In genomic region chr2:73981081-73981968, GRCh38 we compare ENCODE assay signal across 8 cellular contexts. TPM values are rescaled to one million over a fixed set of nuclear protein-coding genes. Genes with fewer than 3 reads are reported as not detected.
A peak's percentile ranks its signal among the peaks of the same experiment; 100 is the strongest.
DNase-seq lines count a peak whose midpoint lies in the region; ATAC-seq and FAIRE-seq lines count a peak whose summit lies in the region.

No MANE protein-coding gene starts in this region.

- no peaks in the 10 kb centered on the region for H3K36me3 ChIP-seq in CD8-positive, alpha-beta memory T cell (ENCODE audit: insufficient read depth, low read length)
- no peaks in the 10 kb centered on the region for H3K36me3 ChIP-seq in adipocyte (ENCODE audit: control insufficient read depth, insufficient read depth, low read length, severe bottlenecking)

- H3K27me3 ChIP-seq in CD8-positive, alpha-beta memory T cell (ENCODE audit: insufficient read depth, low read length, poor library complexity, severe bottlenecking): no peaks in the 10 kb centered on the region
- H3K27me3 ChIP-seq in adipocyte (replicated peaks; ENCODE audit: control insufficient read depth, insufficient read depth, low read length): no peaks in the 10 kb centered on the region

- CTCF ChIA-PET in CD8-positive, alpha-beta memory T cell (lab: Charles Lee): interaction anchor here (1.1 kb wide), 1 partner anchor 21 kb away, joined by 3 read pairs; no protein-coding TSS in a partner anchor

- peak overlapping the region; percentile 52 for H3K9ac ChIP-seq in adipocyte (ENCODE audit: low read length)

- DNase-seq in CD8-positive, alpha-beta memory T cell: no peak
- DNase-seq in GM19239 (ENCODE audit: insufficient read length, low spot score) (peak; percentile 56), NCI-H748 treated with DMSO at 0.1 percent for 48 hours (lab: John Stamatoyannopoulos, UW) (peak; percentile 5), adipocyte (ENCODE audit: low read depth) (peak; percentile 39), iPS-NIHi7 (ENCODE audit: extremely low spot score) (peak; percentile 77), NCI-H187 treated with DMSO at 0.1 percent for 48 hours (lab: John Stamatoyannopoulos, UW) (no peak)
- DNase-seq in stimulated activated naive B cell treated with anti-CD40 and anti-IgM and Interleukin-4, amounts not matched to agents 10 μg/mL and 1 μg/mL and 100 μg/mL, for 72 hours: peak; percentile 26

- no peak overlapping the region for H3K27ac ChIP-seq in CD8-positive, alpha-beta memory T cell (ENCODE audit: low read depth, low read length)

- H3K4me3 Mint-ChIP-seq in CD8-positive, alpha-beta memory T cell: peak overlapping the region; percentile 18 to 74 (median 66)
- peak overlapping the region; percentile 79 to 86 for H3K4me3 Mint-ChIP-seq in stimulated activated naive B cell treated with anti-CD40 and anti-IgM and Interleukin-4, amounts not matched to agents 10 μg/mL and 1 μg/mL and 100 μg/mL, for 72 hours

- H3K4me1 ChIP-seq in CD8-positive, alpha-beta memory T cell (ENCODE audit: insufficient read depth, low read length): peaks cover 63% of the 10 kb centered on the region
- H3K4me1 ChIP-seq in adipocyte (ENCODE audit: control insufficient read depth, insufficient read depth, low read length): peaks cover 37% of the 10 kb centered on the region

- H3K36me3 Mint-ChIP-seq in CD8-positive, alpha-beta memory T cell: peaks cover 0 to 7% (median 0%) of the 10 kb centered on the region in 3 donors
- H3K36me3 Mint-ChIP-seq in stimulated activated naive B cell treated with anti-CD40 and anti-IgM and Interleukin-4, amounts not matched to agents 10 μg/mL and 1 μg/mL and 100 μg/mL, for 72 hours: peaks cover 10% of the 10 kb centered on the region in 2 donors

- H3K27ac Mint-ChIP-seq in CD8-positive, alpha-beta memory T cell: peak overlapping the region in 4 of 8 donors; percentile 1 to 38 (median 13)
- H3K27ac Mint-ChIP-seq in stimulated activated naive B cell treated with anti-CD40 and anti-IgM and Interleukin-4, amounts not matched to agents 10 μg/mL and 1 μg/mL and 100 μg/mL, for 72 hours: peak overlapping the region; percentile 43

- no peaks in the 10 kb centered on the region for H3K9me3 Mint-ChIP-seq in CD8-positive, alpha-beta memory T cell
- H3K9me3 Mint-ChIP-seq in stimulated activated naive B cell treated with anti-CD40 and anti-IgM and Interleukin-4, amounts not matched to agents 10 μg/mL and 1 μg/mL and 100 μg/mL, for 72 hours: no peaks in the 10 kb centered on the region

- FAIRE-seq in GM19239 (lab: Jason Lieb, UNC): peak; percentile 59

- POLR2A ChIA-PET in CD8-positive, alpha-beta memory T cell (lab: Charles Lee): no interaction called here

- H3K4me3 ChIP-seq in CD8-positive, alpha-beta memory T cell (ENCODE audit: low read length): peak overlapping the region; percentile 19
- peak overlapping the region; percentile 75 for H3K4me3 ChIP-seq in adipocyte (ENCODE audit: low read length)

- H3K9me3 ChIP-seq in CD8-positive, alpha-beta memory T cell (ENCODE audit: low read length): no peaks in the 10 kb centered on the region
- no peaks in the 10 kb centered on the region for H3K9me3 ChIP-seq in adipocyte (ENCODE audit: control insufficient read depth, low read length)

- ATAC-seq in stimulated activated naive B cell treated with anti-CD40 and anti-IgM and Interleukin-4, amounts not matched to agents 10 μg/mL and 1 μg/mL and 100 μg/mL, for 72 hours (replicated peaks): peak; percentile 13 to 15
- ATAC-seq in HG03025 (IDR thresholded peaks at IDR 0.05; ENCODE audit: low FRiP score, unreplicated experiment): no peak

- peaks cover 0 to 1% of the 10 kb centered on the region in 2 donors for H3K27me3 Mint-ChIP-seq in CD8-positive, alpha-beta memory T cell
- H3K27me3 Mint-ChIP-seq in stimulated activated naive B cell treated with anti-CD40 and anti-IgM and Interleukin-4, amounts not matched to agents 10 μg/mL and 1 μg/mL and 100 μg/mL, for 72 hours: peaks cover 7 to 8% of the 10 kb centered on the region in 2 donors

- peaks cover 49 to 72% (median 59%) of the 10 kb centered on the region in 3 donors for H3K4me1 Mint-ChIP-seq in CD8-positive, alpha-beta memory T cell
- H3K4me1 Mint-ChIP-seq in stimulated activated naive B cell treated with anti-CD40 and anti-IgM and Interleukin-4, amounts not matched to agents 10 μg/mL and 1 μg/mL and 100 μg/mL, for 72 hours: peaks cover 52 to 68% of the 10 kb centered on the region in 2 donors

RNA-seq across cellular contexts. Expression of gene TET3, which starts 3.4 kb away (rescaled TPM):
- total RNA-seq in CD8-positive, alpha-beta memory T cell: 10 to 100 TPM; 19.9 to 20.5 TPM
- polyA plus RNA-seq in CD8-positive, alpha-beta memory T cell: 0.78 TPM

RNA-seq across cellular contexts. Expression of gene DGUOK, which starts 54.6 kb away (rescaled TPM):
- total RNA-seq in CD8-positive, alpha-beta memory T cell: 10 to 100 TPM; 96.6 to 98.8 TPM
- polyA plus RNA-seq in CD8-positive, alpha-beta memory T cell: 188 TPM

Comparison
In these comparisons a context has a peak if more than half of its experiments do, and no peak if none do; other contexts are left out.
1. DNase-seq: peak in GM19239 (single experiment), NCI-H748 treated with DMSO at 0.1 percent for 48 hours (single experiment), adipocyte (single experiment), iPS-NIHi7 (single experiment) and stimulated activated naive B cell treated with anti-CD40 and anti-IgM and Interleukin-4, amounts not matched to agents 10 μg/mL and 1 μg/mL and 100 μg/mL, for 72 hours (single experiment); none in CD8-positive, alpha-beta memory T cell (0 of 5) and NCI-H187 treated with DMSO at 0.1 percent for 48 hours (single experiment).